ENCODE assay signal across 2 cellular contexts in the genomic region with DNA sequence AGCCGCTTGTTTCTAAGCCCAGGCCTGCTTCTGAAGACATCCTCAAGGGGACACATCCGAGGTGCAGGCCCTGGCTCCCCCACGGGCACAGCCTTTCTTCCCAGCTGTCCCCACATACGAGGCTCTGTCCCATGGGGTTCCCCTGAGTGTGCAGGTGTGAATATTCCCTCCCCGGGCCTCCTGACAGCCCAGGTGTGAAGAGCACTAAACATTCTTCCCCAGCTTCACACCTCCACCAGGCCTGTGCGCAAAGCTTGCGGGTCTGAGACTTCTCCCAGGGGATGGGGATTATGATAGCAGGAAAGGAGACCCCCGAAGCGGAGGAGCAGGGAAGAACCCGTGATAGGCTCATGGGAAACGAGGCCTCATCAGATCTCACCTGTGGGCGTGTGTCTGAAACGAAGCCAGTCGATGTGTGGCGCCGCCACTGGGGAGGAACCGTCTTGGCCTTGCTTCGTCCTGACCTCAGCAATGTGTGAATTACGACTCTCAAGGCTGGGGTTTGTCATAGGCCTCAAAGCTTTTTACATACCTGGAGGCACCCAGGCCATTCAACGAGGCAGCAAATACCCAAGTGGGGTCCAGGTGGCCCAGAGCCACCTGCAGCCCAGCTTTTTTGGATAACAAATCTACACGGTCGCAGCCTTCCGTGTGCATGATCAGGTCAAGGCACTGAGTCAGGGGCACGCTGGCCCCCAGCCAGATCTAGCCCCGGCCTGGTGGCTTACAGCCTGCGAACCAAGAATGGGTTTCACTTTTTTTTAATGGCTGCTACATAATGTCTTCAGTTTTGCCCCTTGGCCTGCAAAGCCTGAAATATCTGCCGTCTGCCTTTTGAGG.
TF ChIP-seq lines count a peak whose summit lies in the region.

No MANE protein-coding gene starts in this region.

TF ChIP-seq in HCT116, 20 proteins besides CTCF, POLR2A, EP300 and RAD21 (continued from another document):
- no peak for TF ChIP-seq SRF (IDR thresholded peaks at IDR 0.05; ENCODE audit: low read depth)
- TF ChIP-seq TCF7L2 (IDR thresholded peaks at IDR 0.05; ENCODE audit: borderline replicate concordance, extremely low read depth, insufficient read depth, insufficient read length), result no peak
- no peak for TF ChIP-seq EZH2phosphoT487 (IDR thresholded peaks at IDR 0.05; ENCODE audit: borderline replicate concordance)
- TF ChIP-seq, protein P1, sequence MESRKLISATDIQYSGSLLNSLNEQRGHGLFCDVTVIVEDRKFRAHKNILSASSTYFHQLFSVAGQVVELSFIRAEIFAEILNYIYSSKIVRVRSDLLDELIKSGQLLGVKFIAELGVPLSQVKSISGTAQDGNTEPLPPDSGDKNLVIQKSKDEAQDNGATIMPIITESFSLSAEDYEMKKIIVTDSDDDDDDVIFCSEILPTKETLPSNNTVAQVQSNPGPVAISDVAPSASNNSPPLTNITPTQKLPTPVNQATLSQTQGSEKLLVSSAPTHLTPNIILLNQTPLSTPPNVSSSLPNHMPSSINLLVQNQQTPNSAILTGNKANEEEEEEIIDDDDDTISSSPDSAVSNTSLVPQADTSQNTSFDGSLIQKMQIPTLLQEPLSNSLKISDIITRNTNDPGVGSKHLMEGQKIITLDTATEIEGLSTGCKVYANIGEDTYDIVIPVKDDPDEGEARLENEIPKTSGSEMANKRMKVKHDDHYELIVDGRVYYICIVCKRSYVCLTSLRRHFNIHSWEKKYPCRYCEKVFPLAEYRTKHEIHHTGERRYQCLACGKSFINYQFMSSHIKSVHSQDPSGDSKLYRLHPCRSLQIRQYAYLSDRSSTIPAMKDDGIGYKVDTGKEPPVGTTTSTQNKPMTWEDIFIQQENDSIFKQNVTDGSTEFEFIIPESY (IDR thresholded peaks at IDR 0.05; ENCODE audit: extremely low read depth, insufficient replicate concordance, low read length), result no peak
- TF ChIP-seq, protein P2, sequence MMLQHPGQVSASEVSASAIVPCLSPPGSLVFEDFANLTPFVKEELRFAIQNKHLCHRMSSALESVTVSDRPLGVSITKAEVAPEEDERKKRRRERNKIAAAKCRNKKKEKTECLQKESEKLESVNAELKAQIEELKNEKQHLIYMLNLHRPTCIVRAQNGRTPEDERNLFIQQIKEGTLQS (IDR thresholded peaks at IDR 0.05), result no peak
- no peak for TF ChIP-seq ZNF274 (IDR thresholded peaks at IDR 0.05; ENCODE audit: low read depth, low read length)
- no peak for TF ChIP-seq CBX3 (IDR thresholded peaks at IDR 0.05; ENCODE audit: low read depth)

TF ChIP-seq in SK-N-SH treated with all-trans-retinoic acid at 6 μM for 48 hours, 23 proteins besides CTCF, POLR2A, EP300 and RAD21 (continued from another document):
- TF ChIP-seq ARNTL (CRISPR knock-in tag; IDR thresholded peaks at IDR 0.05; ENCODE audit: borderline replicate concordance, low read depth) (no peak), OSR1 (CRISPR knock-in tag; IDR thresholded peaks at IDR 0.05) (no peak), RARB (CRISPR knock-in tag; IDR thresholded peaks at IDR 0.05) (no peak), ESRRG (CRISPR knock-in tag; IDR thresholded peaks at IDR 0.05) (no peak), ISL1 (CRISPR knock-in tag; IDR thresholded peaks at IDR 0.05) (no peak), CSDC2 (CRISPR knock-in tag; IDR thresholded peaks at IDR 0.05) (no peak), GLIS3 (CRISPR knock-in tag; IDR thresholded peaks at IDR 0.05) (no peak), SNAI2 (CRISPR knock-in tag; IDR thresholded peaks at IDR 0.05) (no peak), TCF4 (CRISPR knock-in tag; IDR thresholded peaks at IDR 0.05; ENCODE audit: borderline replicate concordance) (no peak)
- TF ChIP-seq, protein P3, sequence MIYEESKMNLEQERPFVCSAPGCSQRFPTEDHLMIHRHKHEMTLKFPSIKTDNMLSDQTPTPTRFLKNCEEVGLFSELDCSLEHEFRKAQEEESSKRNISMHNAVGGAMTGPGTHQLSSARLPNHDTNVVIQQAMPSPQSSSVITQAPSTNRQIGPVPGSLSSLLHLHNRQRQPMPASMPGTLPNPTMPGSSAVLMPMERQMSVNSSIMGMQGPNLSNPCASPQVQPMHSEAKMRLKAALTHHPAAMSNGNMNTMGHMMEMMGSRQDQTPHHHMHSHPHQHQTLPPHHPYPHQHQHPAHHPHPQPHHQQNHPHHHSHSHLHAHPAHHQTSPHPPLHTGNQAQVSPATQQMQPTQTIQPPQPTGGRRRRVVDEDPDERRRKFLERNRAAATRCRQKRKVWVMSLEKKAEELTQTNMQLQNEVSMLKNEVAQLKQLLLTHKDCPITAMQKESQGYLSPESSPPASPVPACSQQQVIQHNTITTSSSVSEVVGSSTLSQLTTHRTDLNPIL (CRISPR knock-in tag; IDR thresholded peaks at IDR 0.05; ENCODE audit: low read depth), result no peak
- TF ChIP-seq, protein P4, sequence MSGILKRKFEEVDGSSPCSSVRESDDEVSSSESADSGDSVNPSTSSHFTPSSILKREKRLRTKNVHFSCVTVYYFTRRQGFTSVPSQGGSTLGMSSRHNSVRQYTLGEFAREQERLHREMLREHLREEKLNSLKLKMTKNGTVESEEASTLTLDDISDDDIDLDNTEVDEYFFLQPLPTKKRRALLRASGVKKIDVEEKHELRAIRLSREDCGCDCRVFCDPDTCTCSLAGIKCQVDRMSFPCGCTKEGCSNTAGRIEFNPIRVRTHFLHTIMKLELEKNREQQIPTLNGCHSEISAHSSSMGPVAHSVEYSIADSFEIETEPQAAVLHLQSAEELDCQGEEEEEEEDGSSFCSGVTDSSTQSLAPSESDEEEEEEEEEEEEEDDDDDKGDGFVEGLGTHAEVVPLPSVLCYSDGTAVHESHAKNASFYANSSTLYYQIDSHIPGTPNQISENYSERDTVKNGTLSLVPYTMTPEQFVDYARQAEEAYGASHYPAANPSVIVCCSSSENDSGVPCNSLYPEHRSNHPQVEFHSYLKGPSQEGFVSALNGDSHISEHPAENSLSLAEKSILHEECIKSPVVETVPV (CRISPR knock-in tag; IDR thresholded peaks at IDR 0.05), result no peak
- TF ChIP-seq, protein P5, sequence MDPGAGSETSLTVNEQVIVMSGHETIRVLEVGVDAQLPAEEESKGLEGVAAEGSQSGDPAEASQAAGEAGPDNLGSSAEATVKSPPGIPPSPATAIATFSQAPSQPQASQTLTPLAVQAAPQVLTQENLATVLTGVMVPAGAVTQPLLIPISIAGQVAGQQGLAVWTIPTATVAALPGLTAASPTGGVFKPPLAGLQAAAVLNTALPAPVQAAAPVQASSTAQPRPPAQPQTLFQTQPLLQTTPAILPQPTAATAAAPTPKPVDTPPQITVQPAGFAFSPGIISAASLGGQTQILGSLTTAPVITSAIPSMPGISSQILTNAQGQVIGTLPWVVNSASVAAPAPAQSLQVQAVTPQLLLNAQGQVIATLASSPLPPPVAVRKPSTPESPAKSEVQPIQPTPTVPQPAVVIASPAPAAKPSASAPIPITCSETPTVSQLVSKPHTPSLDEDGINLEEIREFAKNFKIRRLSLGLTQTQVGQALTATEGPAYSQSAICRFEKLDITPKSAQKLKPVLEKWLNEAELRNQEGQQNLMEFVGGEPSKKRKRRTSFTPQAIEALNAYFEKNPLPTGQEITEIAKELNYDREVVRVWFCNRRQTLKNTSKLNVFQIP (CRISPR knock-in tag; IDR thresholded peaks at IDR 0.05; ENCODE audit: borderline replicate concordance, low read depth), result no peak
